Comparison of ENCODE assay signal across 1 cellular context in genomic region chr1:224116131-224116530, GRCh38.
TF ChIP-seq lines count a peak whose summit lies in the region.

No MANE protein-coding gene starts in this region.

TF ChIP-seq in Ishikawa, 13 proteins besides CTCF, POLR2A, EP300 and RAD21:
- no peak for TF ChIP-seq REST (IDR thresholded peaks at IDR 0.05; ENCODE audit: low read depth)
